Comparison of ENCODE assay signal across 37 cellular contexts in the genomic region with DNA sequence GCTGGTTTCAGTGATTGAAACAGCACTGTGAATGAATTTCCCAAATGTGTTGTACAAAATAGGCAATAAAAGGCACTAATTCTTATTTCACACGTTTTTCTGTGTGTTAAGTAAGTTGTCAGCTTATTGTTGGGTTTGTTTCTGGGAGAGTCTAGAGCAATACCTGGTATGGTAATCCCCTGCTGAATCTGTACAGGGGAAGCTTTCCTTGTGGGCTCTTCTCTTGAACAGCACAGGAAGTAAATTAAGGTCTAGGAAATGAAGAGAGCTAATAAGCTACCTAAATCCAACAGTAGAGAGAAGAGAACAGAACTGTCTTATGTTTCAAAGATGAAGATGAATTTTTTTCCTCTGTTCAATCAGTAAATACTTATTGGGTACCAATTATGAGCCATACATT.
"Had no signal": no experiment of that assay in that cellular context is flagged by ENCODE, and none has a peak within 500 bp of the region (broad histone marks: within the 10 kb centered on the region; RNA-seq: fewer than 3 reads in every experiment).

No MANE protein-coding gene starts in this region.

- H3K4me1 Mint-ChIP-seq: activated naive CD4-positive, alpha-beta T cell treated with anti-CD3 and anti-CD28 coated beads, Interleukin-2, amount 10 ng/mL, durations not matched to agents 7 days and 5 days; activated naive CD4-positive, alpha-beta T cell treated with anti-CD3 and anti-CD28 coated beads, Interleukin-2, amount 50 U/mL, for 24 hours; activated naive CD8-positive, alpha-beta T cell treated with anti-CD3 and anti-CD28 coated beads for 36 hours; activated naive CD8-positive, alpha-beta T cell treated with anti-CD3 and anti-CD28 coated beads, Interleukin-2, amount 10 ng/mL, durations not matched to agents 7 days and 5 days; activated naive CD8-positive, alpha-beta T cell treated with anti-CD3 and anti-CD28 coated beads, Interleukin-2, amount 50 U/mL, for 24 hours; activated T-helper 17 cell treated with anti-CD3 and anti-CD28 coated beads, Interleukin-2, amount 50 U/mL, for 72 hours; central memory CD8-positive, alpha-beta T cell had no signal

- H3K27ac ChIP-seq: adrenal gland, ascending aorta, body of pancreas, brain microvascular endothelial cell, breast epithelium, cardiac muscle cell had no signal

- H3K4me3 ChIP-seq: adrenal gland, ascending aorta, body of pancreas, breast epithelium, cardiac muscle cell had no signal

- DNase-seq: activated effector memory CD4-positive, alpha-beta T cell treated with anti-CD3 and anti-CD28 coated beads, Interleukin-2, amount 50 U/mL, for 16 hours; activated effector memory CD4-positive, alpha-beta T cell treated with Interleukin-2 at 50 U/mL for 16 hours; activated gamma-delta T cell; activated gamma-delta T cell treated with Interleukin-2 at 50 U/mL for 16 hours; activated naive CD4-positive, alpha-beta T cell; activated naive CD4-positive, alpha-beta T cell treated with anti-CD3 and anti-CD28 coated beads for 36 hours; activated naive CD4-positive, alpha-beta T cell treated with anti-CD3 and anti-CD28 coated beads, Interleukin-2, amount 10 ng/mL, durations not matched to agents 7 days and 5 days; activated naive CD4-positive, alpha-beta T cell treated with anti-CD3 and anti-CD28 coated beads, Interleukin-2, amount 50 U/mL, for 16 hours; activated naive CD4-positive, alpha-beta T cell treated with Interleukin-2 at 50 U/mL for 16 hours; activated naive CD8-positive, alpha-beta T cell treated with anti-CD3 and anti-CD28 coated beads for 36 hours; activated naive CD8-positive, alpha-beta T cell treated with anti-CD3 and anti-CD28 coated beads, Interleukin-2, amount 10 ng/mL, durations not matched to agents 7 days and 5 days; activated naive CD8-positive, alpha-beta T cell treated with anti-CD3 and anti-CD28 coated beads, Interleukin-2, amount 50 U/mL, for 24 hours; activated T-cell treated with anti-CD3 and anti-CD28 coated beads, Interleukin-2, amount 50 U/mL, for 24 hours; activated T-cell treated with anti-CD3 and anti-CD28 coated beads, Interleukin-2, amount 50 U/mL, for 4 hours; activated T-cell treated with anti-CD3 and anti-CD28 coated beads, Interleukin-2, amount 50 U/mL, for 48 hours; activated T-cell treated with anti-CD3 and anti-CD28 coated beads, Interleukin-2, amount 50 U/mL, for 72 hours; adrenal gland; amniotic stem cell; amygdala; anterior cingulate cortex; aorta; body of pancreas; brain microvascular endothelial cell; caudate nucleus; central memory CD4-positive, alpha-beta T cell; cerebellar nuclear complex had no signal

- H3K9me3 Mint-ChIP-seq: activated naive CD4-positive, alpha-beta T cell treated with anti-CD3 and anti-CD28 coated beads, Interleukin-2, amount 10 ng/mL, durations not matched to agents 7 days and 5 days; activated naive CD4-positive, alpha-beta T cell treated with anti-CD3 and anti-CD28 coated beads, Interleukin-2, amount 50 U/mL, for 24 hours; activated T-helper 1 cell treated with anti-CD3 and anti-CD28 coated beads, Interleukin-12 subunit alpha, Interleukin-12 subunit beta, Interleukin-2, Interleukin-4 antibody, amounts not matched to agents 30 ng/mL and 10 ng/mL and 1 ng/mL, durations not matched to agents 14 hours and 24 hours and 36 hours; activated T-helper 2 cell treated with anti-CD3 and anti-CD28 coated beads, Interferon-gamma antibody, Interleukin-2, Interleukin-4, amounts not matched to agents 10 μg/mL and 5 μg/mL and 100 μg/mL, durations not matched to agents 14 hours and 24 hours and 36 hours had no signal

- H3K27me3 Mint-ChIP-seq: activated naive CD4-positive, alpha-beta T cell treated with anti-CD3 and anti-CD28 coated beads, Interleukin-2, amount 10 ng/mL, durations not matched to agents 7 days and 5 days; activated naive CD4-positive, alpha-beta T cell treated with anti-CD3 and anti-CD28 coated beads, Interleukin-2, amount 50 U/mL, for 24 hours; activated naive CD8-positive, alpha-beta T cell; activated naive CD8-positive, alpha-beta T cell treated with anti-CD3 and anti-CD28 coated beads for 36 hours; activated naive CD8-positive, alpha-beta T cell treated with anti-CD3 and anti-CD28 coated beads, Interleukin-2, amount 10 ng/mL, durations not matched to agents 7 days and 5 days; activated naive CD8-positive, alpha-beta T cell treated with anti-CD3 and anti-CD28 coated beads, Interleukin-2, amount 50 U/mL, for 24 hours; activated T-cell treated with anti-CD3 and anti-CD28 coated beads, Interleukin-2, amount 50 U/mL, for 24 hours; activated T-helper 17 cell treated with anti-CD3 and anti-CD28 coated beads, Interleukin-2, amount 50 U/mL, for 72 hours; brain; central memory CD8-positive, alpha-beta T cell had no signal

- H3K4me1 ChIP-seq: adrenal gland, ascending aorta, body of pancreas, breast epithelium had no signal

- H3K9me3 ChIP-seq: adrenal gland, ascending aorta, body of pancreas, breast epithelium had no signal

- H3K4me3 Mint-ChIP-seq: activated naive CD4-positive, alpha-beta T cell treated with anti-CD3 and anti-CD28 coated beads for 36 hours; activated naive CD4-positive, alpha-beta T cell treated with anti-CD3 and anti-CD28 coated beads, Interleukin-2, amount 10 ng/mL, durations not matched to agents 7 days and 5 days; activated naive CD4-positive, alpha-beta T cell treated with anti-CD3 and anti-CD28 coated beads, Interleukin-2, amount 50 U/mL, for 24 hours; activated naive CD8-positive, alpha-beta T cell; activated naive CD8-positive, alpha-beta T cell treated with anti-CD3 and anti-CD28 coated beads for 36 hours; activated naive CD8-positive, alpha-beta T cell treated with anti-CD3 and anti-CD28 coated beads, Interleukin-2, amount 10 ng/mL, durations not matched to agents 7 days and 5 days; activated naive CD8-positive, alpha-beta T cell treated with anti-CD3 and anti-CD28 coated beads, Interleukin-2, amount 50 U/mL, for 24 hours; activated T-cell treated with anti-CD3 and anti-CD28 coated beads, Interleukin-2, amount 50 U/mL, for 24 hours; activated T-cell treated with anti-CD3 and anti-CD28 coated beads, Interleukin-2, amount 50 U/mL, for 4 hours; activated T-cell treated with anti-CD3 and anti-CD28 coated beads, Interleukin-2, amount 50 U/mL, for 72 hours; activated T-helper 1 cell treated with anti-CD3 and anti-CD28 coated beads, Interleukin-12 subunit alpha, Interleukin-12 subunit beta, Interleukin-2, Interleukin-4 antibody, amounts not matched to agents 30 ng/mL and 10 ng/mL and 1 ng/mL, durations not matched to agents 14 hours and 24 hours and 36 hours; activated T-helper 17 cell treated with anti-CD3 and anti-CD28 coated beads, Interleukin-2, amount 50 U/mL, for 72 hours; brain; central memory CD8-positive, alpha-beta T cell had no signal

- H3K36me3 Mint-ChIP-seq: activated naive CD4-positive, alpha-beta T cell treated with anti-CD3 and anti-CD28 coated beads, Interleukin-2, amount 10 ng/mL, durations not matched to agents 7 days and 5 days; activated naive CD4-positive, alpha-beta T cell treated with anti-CD3 and anti-CD28 coated beads, Interleukin-2, amount 50 U/mL, for 24 hours; activated naive CD4-positive, alpha-beta T cell treated with anti-CD3 and anti-CD28 coated beads, Interleukin-2, amount 50 U/mL, for 72 hours; activated naive CD8-positive, alpha-beta T cell treated with anti-CD3 and anti-CD28 coated beads for 36 hours; activated naive CD8-positive, alpha-beta T cell treated with anti-CD3 and anti-CD28 coated beads, Interleukin-2, amount 10 ng/mL, durations not matched to agents 7 days and 5 days had no signal

- H3K36me3 ChIP-seq: adrenal gland, ascending aorta, brain microvascular endothelial cell, breast epithelium, cardiac muscle cell had no signal

- H3K27me3 ChIP-seq: adrenal gland, ascending aorta, body of pancreas, brain microvascular endothelial cell, breast epithelium, cardiac muscle cell had no signal

- H3K27ac Mint-ChIP-seq: activated naive CD4-positive, alpha-beta T cell treated with anti-CD3 and anti-CD28 coated beads for 36 hours; activated naive CD4-positive, alpha-beta T cell treated with anti-CD3 and anti-CD28 coated beads, Interleukin-2, amount 10 ng/mL, durations not matched to agents 7 days and 5 days; activated naive CD4-positive, alpha-beta T cell treated with anti-CD3 and anti-CD28 coated beads, Interleukin-2, amount 50 U/mL, for 24 hours; activated naive CD4-positive, alpha-beta T cell treated with anti-CD3 and anti-CD28 coated beads, Interleukin-2, amount 50 U/mL, for 72 hours; activated naive CD8-positive, alpha-beta T cell; activated naive CD8-positive, alpha-beta T cell treated with anti-CD3 and anti-CD28 coated beads for 36 hours; activated naive CD8-positive, alpha-beta T cell treated with anti-CD3 and anti-CD28 coated beads, Interleukin-2, amount 10 ng/mL, durations not matched to agents 7 days and 5 days; activated naive CD8-positive, alpha-beta T cell treated with anti-CD3 and anti-CD28 coated beads, Interleukin-2, amount 50 U/mL, for 24 hours; activated T-cell treated with anti-CD3 and anti-CD28 coated beads, Interleukin-2, amount 50 U/mL, for 24 hours; activated T-cell treated with anti-CD3 and anti-CD28 coated beads, Interleukin-2, amount 50 U/mL, for 72 hours; activated T-helper 1 cell treated with anti-CD3 and anti-CD28 coated beads, Interleukin-12 subunit alpha, Interleukin-12 subunit beta, Interleukin-2, Interleukin-4 antibody, amounts not matched to agents 30 ng/mL and 10 ng/mL and 1 ng/mL, durations not matched to agents 14 hours and 24 hours and 36 hours; activated T-helper 17 cell treated with anti-CD3 and anti-CD28 coated beads, Interleukin-2, amount 50 U/mL, for 72 hours; activated T-helper 2 cell treated with anti-CD3 and anti-CD28 coated beads, Interferon-gamma antibody, Interleukin-2, Interleukin-4, amounts not matched to agents 10 μg/mL and 5 μg/mL and 100 μg/mL, durations not matched to agents 14 hours and 24 hours and 36 hours had no signal

- ATAC-seq: activated naive CD4-positive, alpha-beta T cell treated with anti-CD3 and anti-CD28 coated beads, Interleukin-2, amount 50 U/mL, for 72 hours; activated naive CD8-positive, alpha-beta T cell treated with anti-CD3 and anti-CD28 coated beads, Interleukin-2, amount 50 U/mL, for 24 hours; activated T-cell treated with anti-CD3 and anti-CD28 coated beads, Interleukin-2, amount 50 U/mL, for 4 hours; activated T-cell treated with anti-CD3 and anti-CD28 coated beads, Interleukin-2, amount 50 U/mL, for 72 hours; activated T-helper 17 cell treated with anti-CD3 and anti-CD28 coated beads, Interleukin-2, amount 50 U/mL, for 72 hours; body of pancreas had no signal
